Comparison of ENCODE assay signal across 11 cellular contexts in the genomic region with DNA sequence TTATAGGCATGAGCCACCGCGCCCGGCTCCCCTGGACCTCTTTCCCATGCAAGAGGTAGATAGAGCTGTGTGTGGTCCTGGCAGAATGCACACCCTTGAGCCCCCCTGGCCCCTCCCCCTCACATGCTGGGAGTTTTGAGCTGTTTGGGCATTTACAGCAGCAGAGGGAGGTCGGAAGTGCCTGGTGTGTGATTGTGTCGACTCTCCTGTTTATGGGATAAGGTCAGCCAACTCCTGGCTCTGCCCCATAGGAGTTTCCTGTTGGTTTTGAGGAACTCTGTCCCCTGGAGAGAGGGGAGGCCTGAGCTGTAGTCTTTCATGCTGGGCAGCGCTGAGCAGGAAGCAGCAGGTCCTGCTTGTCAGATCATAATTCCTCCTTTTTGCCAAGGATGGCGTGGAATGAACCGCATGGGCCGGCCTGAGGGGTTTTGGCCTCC. TPM values are rescaled to one million over a fixed set of nuclear protein-coding genes. Genes with fewer than 3 reads are reported as not detected.
DNase-seq lines count a peak whose midpoint lies in the region; ATAC-seq and TF ChIP-seq lines count a peak whose summit lies in the region.
"Had no signal": no experiment of that assay in that cellular context is flagged by ENCODE, and none has a peak within 500 bp of the region (broad histone marks: within the 10 kb centered on the region; RNA-seq: fewer than 3 reads in every experiment).

No MANE protein-coding gene starts in this region.

- no peak for TF ChIP-seq CTCF in vagina (IDR thresholded peaks at IDR 0.05)

- no peak overlapping the region for H3K23ac ChIP-seq in mesendoderm (ENCODE audit: low read length)

- H3K18ac ChIP-seq in mesendoderm (ENCODE audit: low read length) = no peak overlapping the region

- ATAC-seq in left cardiac atrium (no peak), left ventricle myocardium superior (no peak), GM21717 (IDR thresholded peaks at IDR 0.05; ENCODE audit: unreplicated experiment) (no peak)

- intact Hi-C loops in left cardiac atrium (cut with DNase I) (no loop called here), left ventricle myocardium superior (cut with micrococcal nuclease) (no loop called here), vagina (cut with DNase I) (no loop called here)

- H3K27ac ChIP-seq in mesendoderm (ENCODE audit: low read depth, low read length) (peak overlapping the region; percentile 47), vagina (peak overlapping the region; percentile 97)

- H3K4me1 ChIP-seq in mesendoderm (ENCODE audit: control insufficient read depth, low read depth, low read length) (peaks cover 19% of the 10 kb centered on the region), vagina (peaks cover 97% of the 10 kb centered on the region)

- no peak for TF ChIP-seq POLR2A in vagina (IDR thresholded peaks at IDR 0.05)

- H3K56ac ChIP-seq in mesendoderm (ENCODE audit: low read length) = peak overlapping the region; percentile 66

- H2BK120ac ChIP-seq in mesendoderm (ENCODE audit: low read depth, low read length) = no peak overlapping the region

- no peak overlapping the region for H4K8ac ChIP-seq in mesendoderm (ENCODE audit: low read depth, low read length)

- peaks cover 73% of the 10 kb centered on the region for H3K79me2 ChIP-seq in mesendoderm (ENCODE audit: control insufficient read depth, insufficient read depth, low read length)

- H3K36me3 ChIP-seq in mesendoderm (ENCODE audit: control insufficient read depth, insufficient read depth, low read length) (peaks cover 19% of the 10 kb centered on the region), vagina (peaks cover 0 to 22% of the 10 kb centered on the region in 2 donors)

- H3K27me3 ChIP-seq in mesendoderm (ENCODE audit: insufficient read depth, low read length, poor library complexity) = no peaks in the 10 kb centered on the region
- H3K27me3 ChIP-seq in vagina = no peaks in the 10 kb centered on the region

- no peak overlapping the region for H2BK15ac ChIP-seq in mesendoderm (replicated peaks; ENCODE audit: low read depth)

- H3K9ac ChIP-seq in mesendoderm (ENCODE audit: low read length) = peak overlapping the region; percentile 51

- H3K79me1 ChIP-seq in mesendoderm (ENCODE audit: low read length) = peaks cover 42% of the 10 kb centered on the region

- peak overlapping the region; percentile 72 for H2AK5ac ChIP-seq in mesendoderm (ENCODE audit: low read length)

- H2BK5ac ChIP-seq in mesendoderm (ENCODE audit: low read length) = peak overlapping the region; percentile 90

- no peak overlapping the region for H3K4me2 ChIP-seq in mesendoderm (ENCODE audit: low read length)

- WGBS in mesendoderm (ENCODE audit: extremely low coverage, insufficient coverage, low lambda C conversion rate) = no CpG with 5 or more reads among the region's 9 CpGs

- H3K9me3 ChIP-seq in vagina = no peaks in the 10 kb centered on the region

- H4K5ac ChIP-seq in mesendoderm (ENCODE audit: low read length) = no peak overlapping the region

- H3K4me3 ChIP-seq in mesendoderm (ENCODE audit: low read length) = no peak overlapping the region
- H3K4me3 ChIP-seq in vagina = no peak overlapping the region

- no peak overlapping the region for H3K4ac ChIP-seq in mesendoderm (ENCODE audit: low read depth, low read length)

- DNase-seq in left cardiac atrium (peak; percentile 62), left ventricle myocardium superior (no peak), dermis microvascular lymphatic vessel endothelial cell (ENCODE audit: low read depth in 2 of 2) (peak; percentile 79 to 91), mesendoderm (peak; percentile 89), vagina (ENCODE audit: extremely low spot score in 2 of 2) (no peak), NCI-H2196 treated with DMSO at 0.1 percent for 48 hours (lab: John Stamatoyannopoulos, UW; ENCODE audit: unreplicated experiment) (no peak), NCI-H2227 (lab: John Stamatoyannopoulos, UW; ENCODE audit: unreplicated experiment) (no peak)
- DNase-seq: NCI-H2171 treated with DMSO at 0.1 percent for 48 hours, retina, SHP77 had no signal

RNA-seq across cellular contexts. Expression of a gene that starts 6.0 kb away (rescaled TPM):
- total RNA-seq in left cardiac atrium = 10 to 100 TPM; 23.7 to 47.8 TPM
- 21.6 TPM for total RNA-seq in left ventricle myocardium superior
- 68.8 and 117 TPM in 2 replicates for total RNA-seq in dermis microvascular lymphatic vessel endothelial cell
- polyA plus RNA-seq in mesendoderm (2013, experiment 1 of 2) = 52.4 TPM
- 53.7 TPM for polyA plus RNA-seq in mesendoderm (2013, experiment 2 of 2)
- 110 TPM for total RNA-seq in vagina

RNA-seq across cellular contexts. Expression of a gene that starts 6.2 kb away (rescaled TPM):
- total RNA-seq in left cardiac atrium (10 to 100 TPM; 10.4 to 10.8 TPM), left ventricle myocardium superior (16.6 TPM), dermis microvascular lymphatic vessel endothelial cell (4.7 and 5.4 TPM in 2 replicates), vagina (11.0 TPM)
- polyA plus RNA-seq in mesendoderm (2013, experiment 1 of 2) = 4.8 TPM
- polyA plus RNA-seq in mesendoderm (2013, experiment 2 of 2) = 5.4 TPM

RNA-seq across cellular contexts. Expression of a gene that starts 32.9 kb away (rescaled TPM):
- total RNA-seq in left cardiac atrium (10 to 100 TPM; 21.4 to 28.2 TPM), left ventricle myocardium superior (39.7 TPM), dermis microvascular lymphatic vessel endothelial cell (0.26 TPM in 1 of 2 replicates, not detected in the other), vagina (23.6 TPM)
- polyA plus RNA-seq in mesendoderm (2013, experiment 1 of 2) = 9.4 TPM
- 8.5 TPM for polyA plus RNA-seq in mesendoderm (2013, experiment 2 of 2)

RNA-seq across cellular contexts. Expression of a gene that starts 58.3 kb away (rescaled TPM):
- total RNA-seq in left cardiac atrium = 10 to 100 TPM; 18.5 to 20.9 TPM
- total RNA-seq in left ventricle myocardium superior = 13.5 TPM
- total RNA-seq in dermis microvascular lymphatic vessel endothelial cell = 10.3 and 18.1 TPM in 2 replicates
- 22.9 TPM for polyA plus RNA-seq in mesendoderm (2013, experiment 1 of 2)
- polyA plus RNA-seq in mesendoderm (2013, experiment 2 of 2) = 22.4 TPM
- 48.6 TPM for total RNA-seq in vagina

RNA-seq across cellular contexts. Expression of a gene that starts 59.5 kb away (rescaled TPM):
- 10 to 100 TPM in 1 of 2 donors, 1 to 10 TPM in 1; 9.3 to 11.3 TPM for total RNA-seq in left cardiac atrium
- total RNA-seq in left ventricle myocardium superior = 8.0 TPM
- 21.1 and 30.6 TPM in 2 replicates for total RNA-seq in dermis microvascular lymphatic vessel endothelial cell
- polyA plus RNA-seq in mesendoderm (2013, experiment 1 of 2) = 17.4 TPM
- 17.8 TPM for polyA plus RNA-seq in mesendoderm (2013, experiment 2 of 2)
- 8.1 TPM for total RNA-seq in vagina

Comparison
In these comparisons a context has a peak if more than half of its experiments do, and no peak if none do; other contexts are left out.
1. DNase-seq: peak in left cardiac atrium (single experiment), dermis microvascular lymphatic vessel endothelial cell (2 of 2) and mesendoderm (single experiment); none in left ventricle myocardium superior (single experiment), vagina (0 of 2), NCI-H2196 treated with DMSO at 0.1 percent for 48 hours (single experiment) and NCI-H2227 (single experiment).
2. RNA of a gene that starts 32.9 kb away (total RNA-seq): 39.7 TPM in left ventricle myocardium superior (single experiment), 21.4 to 28.2 TPM in left cardiac atrium and 23.6 TPM in vagina (single experiment); 0.26 TPM in dermis microvascular lymphatic vessel endothelial cell; every median in the first group is over 10 times any median in the second.